In the genomic region with DNA sequence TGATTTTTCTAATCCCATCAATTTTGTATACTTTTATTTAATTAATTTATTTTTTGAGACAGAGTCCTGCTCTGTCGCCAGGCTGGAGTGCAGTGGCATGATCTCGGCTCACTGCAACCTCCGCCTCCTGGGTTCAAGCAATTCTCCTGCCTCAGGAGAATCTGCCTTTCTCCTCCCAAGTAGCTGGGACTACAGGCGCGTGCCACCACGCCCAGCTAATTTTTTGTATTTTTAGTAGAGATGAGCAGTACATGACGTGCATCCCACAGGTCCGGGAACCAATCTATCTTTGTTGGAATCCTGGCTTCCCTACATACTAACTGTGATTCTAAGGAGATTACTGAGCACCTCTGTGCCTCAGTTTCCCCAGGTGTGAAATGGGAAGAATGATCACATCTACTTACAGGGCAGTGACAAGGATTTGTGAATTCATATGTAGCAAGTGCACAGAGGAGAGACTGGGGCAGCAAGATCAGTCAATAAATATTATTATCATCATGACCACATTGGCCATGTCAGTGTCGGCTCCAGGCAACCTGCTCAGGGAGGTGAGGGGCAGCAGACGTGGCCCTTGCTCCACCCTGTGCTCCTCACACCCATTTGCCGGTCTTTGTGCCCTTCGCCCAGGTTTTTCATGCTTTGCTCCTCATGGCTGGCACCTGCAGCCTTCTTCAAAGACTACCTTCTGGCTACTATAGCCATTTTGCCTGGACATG, we compare ENCODE assay signal across 16 cellular contexts. TPM values are rescaled to one million over a fixed set of nuclear protein-coding genes. Genes with fewer than 3 reads are reported as not detected.
DNase-seq lines count a peak whose midpoint lies in the region; ATAC-seq, FAIRE-seq and TF ChIP-seq lines count a peak whose summit lies in the region.
"Had no signal": no experiment of that assay in that cellular context is flagged by ENCODE, and none has a peak within 500 bp of the region (broad histone marks: within the 10 kb centered on the region; RNA-seq: fewer than 3 reads in every experiment).

No MANE protein-coding gene starts in this region.

- H4K20me1 ChIP-seq in GM23338 (replicated peaks; ENCODE audit: insufficient read depth) (no peaks in the 10 kb centered on the region), GM12878 (ENCODE audit: control insufficient read depth, insufficient read depth) (no peaks in the 10 kb centered on the region), keratinocyte (ENCODE audit: control insufficient read depth, extremely low read depth, insufficient read depth, low read length) (no peaks in the 10 kb centered on the region)

- H3K36me3 Mint-ChIP-seq in GM23338 (ENCODE audit: low read depth) = no peaks in the 10 kb centered on the region; the same call in 2 of the 3 replicates
- H3K36me3 Mint-ChIP-seq: CD14-positive monocyte; CD8-positive, alpha-beta T cell had no signal

- TF ChIP-seq CTCF in GM23338 (conservative IDR thresholded peaks at IDR 0.05; ENCODE audit: low read depth in 2 of 2) = no peak
- no peak for TF ChIP-seq CTCF in GM12878 (IDR thresholded peaks at IDR 0.05 in 2 of 3, conservative IDR thresholded peaks at IDR 0.05 in 1 of 3; ENCODE audit: control insufficient read depth in 2 of 3, extremely low read depth in 1 of 3, insufficient read depth in 1 of 3, low read depth in 3 of 3, low read length in 3 of 3)
- TF ChIP-seq CTCF in keratinocyte (optimal IDR thresholded peaks at IDR 0.05 in 1 of 3, IDR thresholded peaks at IDR 0.05 in 1 of 3, conservative IDR thresholded peaks at IDR 0.05 in 1 of 3; ENCODE audit: extremely low read depth in 1 of 3, insufficient read depth in 2 of 3, low read length in 3 of 3) = no peak
- peak; percentile 14 for TF ChIP-seq CTCF in subcutaneous adipose tissue (IDR thresholded peaks at IDR 0.05; ENCODE audit: low read depth)

- no peak overlapping the region for H3K4me3 Mint-ChIP-seq in GM23338
- H3K4me3 Mint-ChIP-seq: CD14-positive monocyte; CD8-positive, alpha-beta T cell had no signal

- H3K4me2 ChIP-seq in GM23338 (no peak overlapping the region), GM12878 (ENCODE audit: control insufficient read depth, insufficient read depth) (no peak overlapping the region), keratinocyte (ENCODE audit: control insufficient read depth, extremely low read depth, insufficient read depth, low read depth, low read length) (no peak overlapping the region)

- intact Hi-C loops in GM12878 (cut with micrococcal nuclease; ENCODE audit: unreplicated experiment) = no loop called here

- no TSS peak for BruUV-seq in GM12878 (replicated peaks; lab: Mats Ljungman, UMichigan)

- 0 out of 2 replicates have a peak, but pooled peaks cover under 1% of the 10 kb centered on the region for H3K4me1 ChIP-seq in GM23338 (ENCODE audit: insufficient read depth)
- H3K4me1 ChIP-seq in GM12878 (ENCODE audit: control insufficient read depth, insufficient read depth, low read length) = no peaks in the 10 kb centered on the region
- H3K4me1 ChIP-seq in keratinocyte (ENCODE audit: control insufficient read depth, extremely low read depth, insufficient read depth, low read length) = peaks cover 18% of the 10 kb centered on the region

- no peak for TF ChIP-seq EP300 in GM12878 (IDR thresholded peaks at IDR 0.05; ENCODE audit: borderline replicate concordance in 1 of 2, control insufficient read depth in 1 of 2, low read depth in 2 of 2, low read length in 2 of 2)

- H3K27ac ChIP-seq in GM23338 (ENCODE audit: low read depth) (no peak overlapping the region), GM12878 (ENCODE audit: control insufficient read depth, insufficient read depth) (no peak overlapping the region), keratinocyte (ENCODE audit: control insufficient read depth, insufficient read depth, low read length) (peak overlapping the region; percentile 55)
- H3K27ac ChIP-seq: HL-60 had no signal

- no peaks in the 10 kb centered on the region for H3K9me3 ChIP-seq in GM12878 (replicated peaks; ENCODE audit: control insufficient read depth, insufficient read depth, low read length)
- no peaks in the 10 kb centered on the region for H3K9me3 ChIP-seq in keratinocyte (ENCODE audit: control insufficient read depth, low read depth, low read length)

- H3K79me2 ChIP-seq in GM23338 (replicated peaks; ENCODE audit: insufficient read depth) (no peaks in the 10 kb centered on the region), GM12878 (ENCODE audit: control insufficient read depth, insufficient read depth, low read length) (no peaks in the 10 kb centered on the region), keratinocyte (ENCODE audit: control insufficient read depth, insufficient read depth, low read length) (no peaks in the 10 kb centered on the region)

- H2AFZ ChIP-seq in GM23338 = peak overlapping the region; percentile 89; the same call in 1 of the 2 replicates
- H2AFZ ChIP-seq in GM12878 (ENCODE audit: control insufficient read depth, low read depth, low read length) = no peak overlapping the region
- H2AFZ ChIP-seq in keratinocyte (ENCODE audit: control insufficient read depth, low read length) = no peak overlapping the region

- DNase-seq in GM23338 (ENCODE audit: low spot score) (no peak), GM12878 (ENCODE audit: low read depth, low spot score) (no peak), keratinocyte (ENCODE audit: low read depth, low spot score) (no peak), H7 (no peak), globus pallidus (ENCODE audit: low spot score) (no peak)
- DNase-seq: CD8-positive, alpha-beta T cell; COR-L47; GDM1; GOT3; HCEC 1CT had no signal

- no peak for ATAC-seq in GM23338
- no peak for ATAC-seq in GM12878
- ATAC-seq in GM21381 (IDR thresholded peaks at IDR 0.05; ENCODE audit: unreplicated experiment) = no peak
- ATAC-seq: CD8-positive, alpha-beta T cell; K562 had no signal

- no peak overlapping the region for H3K4me3 ChIP-seq in GM23338
- no peak overlapping the region for H3K4me3 ChIP-seq in GM12878
- no peak overlapping the region for H3K4me3 ChIP-seq in keratinocyte (ENCODE audit: control insufficient read depth in 2 of 3, extremely low read depth in 1 of 3, insufficient read depth in 2 of 3, low read depth in 1 of 3, low read length in 3 of 3)
- no peak overlapping the region for H3K4me3 ChIP-seq in H7 (ENCODE audit: insufficient read depth, low read depth, low read length)
- H3K4me3 ChIP-seq: K562 had no signal

- no peak overlapping the region for H3K9ac ChIP-seq in GM12878 (ENCODE audit: control insufficient read depth, insufficient read depth, low read length)
- no peak overlapping the region for H3K9ac ChIP-seq in keratinocyte (ENCODE audit: control insufficient read depth, extremely low read depth, insufficient read depth, low read length)

- H3K9me3 Mint-ChIP-seq in GM23338 = no peaks in the 10 kb centered on the region
- H3K9me3 Mint-ChIP-seq: CD14-positive monocyte; CD8-positive, alpha-beta T cell had no signal

- no peak for FAIRE-seq in GM12878 (lab: Jason Lieb, UNC)
- FAIRE-seq in keratinocyte (lab: Jason Lieb, UNC) = no peak
- FAIRE-seq: GM19239 had no signal

- POLR2A ChIA-PET in GM12878 (lab: Charles Lee) = no interaction called here

- no peak for TF ChIP-seq POLR2A in GM12878 (IDR thresholded peaks at IDR 0.05; ENCODE audit: low read depth, low read length)

- H3K36me3 ChIP-seq in GM23338 (ENCODE audit: insufficient read depth) (no peaks in the 10 kb centered on the region), GM12878 (ENCODE audit: control insufficient read depth in 2 of 2, insufficient read depth in 2 of 2, low read length in 1 of 2) (no peaks in the 10 kb centered on the region), keratinocyte (ENCODE audit: control insufficient read depth in 2 of 2, extremely low read depth in 1 of 2, insufficient read depth in 2 of 2, low read length in 2 of 2) (no peaks in the 10 kb centered on the region), H7 (replicated peaks; ENCODE audit: control insufficient read depth, insufficient read depth, low read length) (no peaks in the 10 kb centered on the region)

- in situ Hi-C loops in GM12878 (cut with MboI) = no loop called here

- no peaks in the 10 kb centered on the region for H3K9me2 ChIP-seq in GM23338 (ENCODE audit: insufficient read depth)

- CTCF ChIA-PET in GM12878 (lab: Yijun Ruan, JAX) = interaction anchor here (1.0 kb wide), 1 partner anchor 48 kb away, joined by 3 read pairs; no protein-coding TSS in a partner anchor

- SMC1A ChIA-PET in GM12878 (lab: Charles Lee; ENCODE audit: uncharacterized antibody, unreplicated experiment) = no interaction called here

- H3K4me1 Mint-ChIP-seq in GM23338 = peaks cover 10% of the 10 kb centered on the region
- H3K4me1 Mint-ChIP-seq: CD14-positive monocyte had no signal

- no peaks in the 10 kb centered on the region for H3F3A ChIP-seq in GM23338 (replicated peaks; ENCODE audit: low read depth)

- H3K27me3 ChIP-seq in GM23338 (ENCODE audit: insufficient read depth) (no peaks in the 10 kb centered on the region), GM12878 (replicated peaks in 1 of 2; ENCODE audit: control insufficient read depth in 2 of 2, insufficient read depth in 2 of 2, low read length in 1 of 2) (no peaks in the 10 kb centered on the region; a peak in 1 of 4 replicates), keratinocyte (ENCODE audit: control insufficient read depth, extremely low read depth, insufficient read depth, low read length) (no peaks in the 10 kb centered on the region), H7 (ENCODE audit: control insufficient read depth, insufficient read depth, low read length) (peaks cover 2% of the 10 kb centered on the region; the same call in 1 of the 2 replicates)

- RAD21 ChIA-PET in GM12878 (lab: Charles Lee; ENCODE audit: unreplicated experiment) = no interaction called here

- H3K27ac Mint-ChIP-seq in GM23338 = no peak overlapping the region
- H3K27ac Mint-ChIP-seq: CD14-positive monocyte; CD8-positive, alpha-beta T cell had no signal

- dilution Hi-C loops in keratinocyte (cut with MboI; ENCODE audit: extremely low pct_ligation_motif_present, low sequenced_read_pairs) = no loop called here

- TF ChIP-seq RAD21 in GM12878 (IDR thresholded peaks at IDR 0.05; ENCODE audit: insufficient read depth, low read depth, low read length) = no peak

- 73% methylated on average over 12 of the region's 12 CpGs for WGBS in GM12878 (ENCODE audit: insufficient coverage, insufficient replicate concordance, low lambda C conversion rate, missing lambda C conversion rate)

- H3K27me3 Mint-ChIP-seq in GM23338 (ENCODE audit: insufficient read depth, low read depth, poor library complexity) = no peaks in the 10 kb centered on the region

- H3K9me1 ChIP-seq in keratinocyte (ENCODE audit: control insufficient read depth, extremely low read depth, insufficient read depth, low read length) = no peaks in the 10 kb centered on the region

RNA-seq across cellular contexts. Expression of a gene that starts 22.1 kb away (rescaled TPM):
- total RNA-seq in GM23338 (2014; rRNA removed; shearing (Covaris generic)) = 0.12 TPM in 1 of 2 replicates, not detected in the other
- polyA plus RNA-seq in GM23338 (2016; fragmentation: Nextera tagmentation; extraction: Ambion mirVana) (0.10 TPM in 1 of 2 replicates, not detected in the other), GM12878 (2011; rRNA removed) (not detected in 2 replicates), GM12878 (2014; fragmentation: Illumina TruSeq; extraction: Trizol) (not detected in 2 replicates), GM12878 (2014; fragmentation: Nextera tagmentation; extraction: Ambion mirVana) (not detected), GM12878 (2014; rRNA removed) (not detected in 2 replicates), GM12878 (2016; fragmentation: Nextera tagmentation; extraction: Ambion mirVana) (not detected), keratinocyte (7.3 to 18.2 TPM (median 7.7 TPM) in 3 replicates)
- not detected in 2 replicates for total RNA-seq in GM12878 (2013; cell fraction: nucleolus; rRNA removed)
- total RNA-seq in GM12878 (2014; rRNA removed) (not detected in 2 replicates), GM12878 (2014; rRNA removed; fragmentation: Illumina TruSeq; extraction: Trizol) (not detected in 2 replicates), GM12878 (2021) (0.69 TPM in 1 of 2 replicates, not detected in the other), subcutaneous adipose tissue (not detected)
- polyA plus RNA-seq in GM12878 (2011; ENCODE audit: low read depth) = not detected
- polyA plus RNA-seq in GM12878 (2011; cell fraction: cytosol; rRNA removed) = not detected in 2 replicates
- not detected in 2 replicates for polyA plus RNA-seq in GM12878 (2011; cell fraction: nucleus; rRNA removed)
- not detected in 2 replicates for polyA plus RNA-seq in GM12878 (2012)
- polyA minus RNA-seq in GM12878 (2011; rRNA and poly(A)+ RNA removed) = not detected in 2 replicates
- not detected in 2 replicates for polyA minus RNA-seq in GM12878 (2011; cell fraction: cytosol; rRNA and poly(A)+ RNA removed)
- not detected in 2 replicates for polyA minus RNA-seq in GM12878 (2011; cell fraction: nucleus; rRNA and poly(A)+ RNA removed)
- not detected for polyA plus RNA-seq in keratinocyte (2011; ENCODE audit: low read depth)
- 4.8 and 7.8 TPM in 2 replicates for polyA plus RNA-seq in keratinocyte (2011; cell fraction: cytosol; rRNA removed)
- 34.1 and 38.0 TPM in 2 replicates for polyA plus RNA-seq in keratinocyte (2011; cell fraction: nucleus; rRNA removed)
- 5.9 TPM in 1 of 2 replicates, not detected in the other for polyA plus RNA-seq in keratinocyte (2012; ENCODE audit: low replicate concordance)
- polyA minus RNA-seq in keratinocyte = 21.2 to 41.0 TPM (median 33.8 TPM) in 3 replicates
- polyA minus RNA-seq in keratinocyte (2011; cell fraction: cytosol; rRNA and poly(A)+ RNA removed) = 27.0 TPM
- 18.9 and 23.8 TPM in 2 replicates for polyA minus RNA-seq in keratinocyte (2011; cell fraction: nucleus; rRNA and poly(A)+ RNA removed)
- total RNA-seq in H7 (2014; rRNA removed; shearing (Covaris generic)) = 0.03 and 0.74 TPM in 2 replicates
- total RNA-seq: CD8-positive, alpha-beta T cell; K562 had no signal
- polyA plus RNA-seq: CD14-positive monocyte had no signal

RNA-seq across cellular contexts. Expression of a gene that starts 56.2 kb away (rescaled TPM):
- 105 and 196 TPM in 2 replicates for total RNA-seq in GM23338 (2014; rRNA removed; shearing (Covaris generic))
- polyA plus RNA-seq in GM23338 (2016; fragmentation: Nextera tagmentation; extraction: Ambion mirVana) (477 and 584 TPM in 2 replicates), GM12878 (2011; rRNA removed) (60.8 and 128 TPM in 2 replicates), GM12878 (2014; fragmentation: Illumina TruSeq; extraction: Trizol) (136 and 201 TPM in 2 replicates), GM12878 (2014; fragmentation: Nextera tagmentation; extraction: Ambion mirVana) (100 to 1,000 TPM; 121 to 123 TPM), GM12878 (2014; rRNA removed) (51.0 and 76.6 TPM in 2 replicates), GM12878 (2016; fragmentation: Nextera tagmentation; extraction: Ambion mirVana) (10 to 100 TPM; 78.1 to 87.5 TPM), keratinocyte (19.1 to 65.7 TPM (median 39.5 TPM) in 3 replicates)
- total RNA-seq in GM12878 (2013; cell fraction: nucleolus; rRNA removed) = 6.5 and 8.4 TPM in 2 replicates
- total RNA-seq in GM12878 (2014; rRNA removed) (40.0 and 54.8 TPM in 2 replicates), GM12878 (2014; rRNA removed; fragmentation: Illumina TruSeq; extraction: Trizol) (88.4 and 94.5 TPM in 2 replicates), GM12878 (2021) (36.9 and 39.0 TPM in 2 replicates), subcutaneous adipose tissue (100 to 1,000 TPM in 1 of 4 donors, 10 to 100 TPM in 3; 53.9 to 127 (median 69.5) TPM)
- 11.2 TPM for polyA plus RNA-seq in GM12878 (2011; ENCODE audit: low read depth)
- polyA plus RNA-seq in GM12878 (2011; cell fraction: cytosol; rRNA removed) = 16.6 and 21.9 TPM in 2 replicates
- 20.8 and 22.9 TPM in 2 replicates for polyA plus RNA-seq in GM12878 (2011; cell fraction: nucleus; rRNA removed)
- 58.4 and 77.9 TPM in 2 replicates for polyA plus RNA-seq in GM12878 (2012)
- 4.4 and 6.5 TPM in 2 replicates for polyA minus RNA-seq in GM12878 (2011; rRNA and poly(A)+ RNA removed)
- polyA minus RNA-seq in GM12878 (2011; cell fraction: cytosol; rRNA and poly(A)+ RNA removed) = 5.4 and 8.2 TPM in 2 replicates
- 0.97 and 2.9 TPM in 2 replicates for polyA minus RNA-seq in GM12878 (2011; cell fraction: nucleus; rRNA and poly(A)+ RNA removed)
- 34.8 TPM for polyA plus RNA-seq in keratinocyte (2011; ENCODE audit: low read depth)
- 48.6 and 86.9 TPM in 2 replicates for polyA plus RNA-seq in keratinocyte (2011; cell fraction: cytosol; rRNA removed)
- 16.4 and 26.9 TPM in 2 replicates for polyA plus RNA-seq in keratinocyte (2011; cell fraction: nucleus; rRNA removed)
- 38.9 and 41.8 TPM in 2 replicates for polyA plus RNA-seq in keratinocyte (2012; ENCODE audit: low replicate concordance)
- 1.5 to 8.1 TPM in 2 of 3 replicates, not detected in the other for polyA minus RNA-seq in keratinocyte
- polyA minus RNA-seq in keratinocyte (2011; cell fraction: cytosol; rRNA and poly(A)+ RNA removed) = 4.4 TPM
- polyA minus RNA-seq in keratinocyte (2011; cell fraction: nucleus; rRNA and poly(A)+ RNA removed) = 1.7 and 3.3 TPM in 2 replicates
- 64.5 and 111 TPM in 2 replicates for total RNA-seq in H7 (2014; rRNA removed; shearing (Covaris generic))
